Comparison of ENCODE assay signal across 16 cellular contexts in genomic region chr20:25099580-25099979, GRCh38. TPM values are rescaled to one million over a fixed set of nuclear protein-coding genes. Genes with fewer than 3 reads are reported as not detected.
DNase-seq lines count a peak whose midpoint lies in the region; ATAC-seq, FAIRE-seq and TF ChIP-seq lines count a peak whose summit lies in the region.
"Had no signal": no experiment of that assay in that cellular context is flagged by ENCODE, and none has a peak within 500 bp of the region (broad histone marks: within the 10 kb centered on the region; RNA-seq: fewer than 3 reads in every experiment).

No MANE protein-coding gene starts in this region.

- H3K9me3 ChIP-seq in astrocyte (ENCODE audit: insufficient read depth, low read depth, low read length), result no peaks in the 10 kb centered on the region

- H3K4me3 ChIP-seq in astrocyte (ENCODE audit: insufficient read depth, low read depth, low read length), result no peak overlapping the region
- H3K4me3 ChIP-seq: GM23338 had no signal

- H3K4me1 ChIP-seq in astrocyte (ENCODE audit: insufficient read depth, low read length) (no peaks in the 10 kb centered on the region), foreskin keratinocyte (no peaks in the 10 kb centered on the region)

- TF ChIP-seq CTCF in astrocyte (IDR thresholded peaks at IDR 0.05; ENCODE audit: insufficient read depth, low read depth, low read length), result no peak
- TF ChIP-seq CTCF in foreskin keratinocyte (conservative IDR thresholded peaks at IDR 0.05), result no peak

- H3K4me1 Mint-ChIP-seq in activated naive CD8-positive, alpha-beta T cell treated with anti-CD3 and anti-CD28 coated beads, Interleukin-2, amount 50 U/mL, for 24 hours, result peaks cover 19% of the 10 kb centered on the region
- H3K4me1 Mint-ChIP-seq in activated naive CD8-positive, alpha-beta T cell treated with anti-CD3 and anti-CD28 coated beads for 36 hours, result peaks cover 12% of the 10 kb centered on the region
- H3K4me1 Mint-ChIP-seq in astrocyte (ENCODE audit: low read depth, unreplicated experiment), result peaks cover 4% of the 10 kb centered on the region
- H3K4me1 Mint-ChIP-seq: CD14-positive monocyte, GM23338 had no signal

- ATAC-seq in activated naive CD8-positive, alpha-beta T cell treated with anti-CD3 and anti-CD28 coated beads, Interleukin-2, amount 50 U/mL, for 24 hours, result peak; percentile 20
- no peak for ATAC-seq in foreskin keratinocyte
- ATAC-seq: GM23338, HepG2 had no signal

- FAIRE-seq in GM12891 (lab: Jason Lieb, UNC) (peak; percentile 52), astrocyte (lab: Jason Lieb, UNC) (peak; percentile 34)
- FAIRE-seq: HepG2 had no signal

- no peaks in the 10 kb centered on the region for H3K36me3 Mint-ChIP-seq in activated naive CD8-positive, alpha-beta T cell treated with anti-CD3 and anti-CD28 coated beads, Interleukin-2, amount 50 U/mL, for 24 hours (ENCODE audit: low read depth)
- H3K36me3 Mint-ChIP-seq in activated naive CD8-positive, alpha-beta T cell treated with anti-CD3 and anti-CD28 coated beads for 36 hours, result no peaks in the 10 kb centered on the region
- no peaks in the 10 kb centered on the region for H3K36me3 Mint-ChIP-seq in astrocyte (ENCODE audit: low read depth, unreplicated experiment)
- H3K36me3 Mint-ChIP-seq: CD14-positive monocyte had no signal

- no peak for TF ChIP-seq POLR2A in GM12891 (IDR thresholded peaks at IDR 0.05; ENCODE audit: low read depth, low read length)

- peaks cover 10% of the 10 kb centered on the region for H3K27me3 ChIP-seq in astrocyte (ENCODE audit: insufficient read depth, low read length)
- peaks cover 52% of the 10 kb centered on the region for H3K27me3 ChIP-seq in foreskin keratinocyte

- no peaks in the 10 kb centered on the region for H3K36me3 ChIP-seq in astrocyte (ENCODE audit: insufficient read depth, low read length)

- DNase-seq in activated naive CD8-positive, alpha-beta T cell treated with anti-CD3 and anti-CD28 coated beads, Interleukin-2, amount 50 U/mL, for 24 hours, result no peak
- no peak for DNase-seq in activated naive CD8-positive, alpha-beta T cell treated with anti-CD3 and anti-CD28 coated beads for 36 hours
- no peak for DNase-seq in GM12891 (ENCODE audit: insufficient read length, low spot score)
- no peak for DNase-seq in astrocyte (ENCODE audit: low read depth)
- no peak for DNase-seq in stimulated activated CD4-positive, alpha-beta T cell treated with anti-CD3 and anti-CD28 coated beads, Interleukin-4, amount 100 ng/mL, for 4 hours
- no peak for DNase-seq in foreskin keratinocyte
- no peak for DNase-seq in stimulated activated CD8-positive, alpha-beta memory T cell treated with anti-CD3 and anti-CD28 coated beads, Interleukin-4, amount 100 ng/mL, for 48 hours
- DNase-seq: DMS53, H7 had no signal

- H3K27ac ChIP-seq in astrocyte (ENCODE audit: low read depth, low read length), result no peak overlapping the region
- no peak overlapping the region for H3K27ac ChIP-seq in foreskin keratinocyte

- no peaks in the 10 kb centered on the region for H4K20me1 ChIP-seq in astrocyte (ENCODE audit: insufficient read depth, low read length)

- H3K4me2 ChIP-seq in astrocyte (ENCODE audit: low read length), result no peak overlapping the region
- H3K4me2 ChIP-seq: GM23338 had no signal

- H3K27ac Mint-ChIP-seq in activated naive CD8-positive, alpha-beta T cell treated with anti-CD3 and anti-CD28 coated beads, Interleukin-2, amount 50 U/mL, for 24 hours, result no peak overlapping the region
- no peak overlapping the region for H3K27ac Mint-ChIP-seq in activated naive CD8-positive, alpha-beta T cell treated with anti-CD3 and anti-CD28 coated beads for 36 hours
- H3K27ac Mint-ChIP-seq in astrocyte (ENCODE audit: unreplicated experiment), result no peak overlapping the region
- H3K27ac Mint-ChIP-seq: CD14-positive monocyte, GM23338 had no signal

- no peaks in the 10 kb centered on the region for H3K9me3 Mint-ChIP-seq in activated naive CD8-positive, alpha-beta T cell treated with anti-CD3 and anti-CD28 coated beads, Interleukin-2, amount 50 U/mL, for 24 hours
- H3K9me3 Mint-ChIP-seq in activated naive CD8-positive, alpha-beta T cell treated with anti-CD3 and anti-CD28 coated beads for 36 hours, result no peaks in the 10 kb centered on the region
- no peaks in the 10 kb centered on the region for H3K9me3 Mint-ChIP-seq in astrocyte (ENCODE audit: unreplicated experiment)

- no peaks in the 10 kb centered on the region for H3K79me2 ChIP-seq in astrocyte (ENCODE audit: insufficient read depth, low read length)

- H3K9ac ChIP-seq in astrocyte (ENCODE audit: low read length), result no peak overlapping the region

- H3K27me3 Mint-ChIP-seq in activated naive CD8-positive, alpha-beta T cell treated with anti-CD3 and anti-CD28 coated beads, Interleukin-2, amount 50 U/mL, for 24 hours, result peaks cover 14% of the 10 kb centered on the region
- peaks cover 4% of the 10 kb centered on the region for H3K27me3 Mint-ChIP-seq in activated naive CD8-positive, alpha-beta T cell treated with anti-CD3 and anti-CD28 coated beads for 36 hours
- peaks cover 9% of the 10 kb centered on the region for H3K27me3 Mint-ChIP-seq in astrocyte (ENCODE audit: low read depth, unreplicated experiment)

- no peak overlapping the region for H3K4me3 Mint-ChIP-seq in activated naive CD8-positive, alpha-beta T cell treated with anti-CD3 and anti-CD28 coated beads, Interleukin-2, amount 50 U/mL, for 24 hours
- H3K4me3 Mint-ChIP-seq in activated naive CD8-positive, alpha-beta T cell treated with anti-CD3 and anti-CD28 coated beads for 36 hours, result no peak overlapping the region
- no peak overlapping the region for H3K4me3 Mint-ChIP-seq in astrocyte (ENCODE audit: unreplicated experiment)
- H3K4me3 Mint-ChIP-seq: CD14-positive monocyte, GM23338 had no signal

- H2AFZ ChIP-seq in astrocyte (ENCODE audit: low read depth, low read length), result no peak overlapping the region
- H2AFZ ChIP-seq: GM23338 had no signal

TF ChIP-seq in GM12891, 5 proteins besides CTCF, POLR2A, EP300 and RAD21:
- TF ChIP-seq POU2F2 (IDR thresholded peaks at IDR 0.05; ENCODE audit: low read depth, low read length), result no peak
- no peak for TF ChIP-seq POLR2AphosphoS5 (IDR thresholded peaks at IDR 0.05; ENCODE audit: low read depth, low read length)
- no peak for TF ChIP-seq SPI1 (IDR thresholded peaks at IDR 0.05; ENCODE audit: low read depth, low read length)
- no peak for TF ChIP-seq PAX5 (IDR thresholded peaks at IDR 0.05; ENCODE audit: insufficient read depth, low read length, severe bottlenecking)
- no peak for TF ChIP-seq TAF1 (IDR thresholded peaks at IDR 0.05; ENCODE audit: low read depth, low read length)
TF ChIP-seq in GM12891: peak in this region for 0.

RNA-seq across cellular contexts. Expression of gene VSX1, which starts 17.6 kb away (rescaled TPM):
- total RNA-seq in activated naive CD8-positive, alpha-beta T cell treated with anti-CD3 and anti-CD28 coated beads for 36 hours, result not detected
- polyA plus RNA-seq in GM12891 (2012; ENCODE audit: low read depth, missing spikeins), result not detected
- total RNA-seq in astrocyte (not detected in 2 replicates), foreskin keratinocyte (not detected in 2 replicates)
- not detected in 2 replicates for polyA plus RNA-seq in foreskin keratinocyte
- total RNA-seq: A673, Daoy, H7, HepG2, HT1080 had no signal
- polyA plus RNA-seq: BJ, CD14-positive monocyte, GM23338 had no signal

RNA-seq across cellular contexts. Expression of gene ACSS1, which starts 41.6 kb away (rescaled TPM):
- total RNA-seq in activated naive CD8-positive, alpha-beta T cell treated with anti-CD3 and anti-CD28 coated beads for 36 hours, result 10 to 100 TPM; 14.3 to 14.5 TPM
- polyA plus RNA-seq in GM12891 (2012; ENCODE audit: low read depth, missing spikeins), result 10.7 TPM
- 0.24 and 0.27 TPM in 2 replicates for total RNA-seq in astrocyte
- total RNA-seq in foreskin keratinocyte, result 4.6 and 4.7 TPM in 2 replicates
- polyA plus RNA-seq in foreskin keratinocyte, result 4.0 and 4.1 TPM in 2 replicates
- total RNA-seq: H7 had no signal
